In genomic region chrX:78105944-78106650, GRCh38 we compare ENCODE assay signal across 8 cellular contexts. TPM values are rescaled to one million over a fixed set of nuclear protein-coding genes. Genes with fewer than 3 reads are reported as not detected.
DNase-seq lines count a peak whose midpoint lies in the region; ATAC-seq and TF ChIP-seq lines count a peak whose summit lies in the region.

No MANE protein-coding gene starts in this region.

- H3K27ac Mint-ChIP-seq in progenitor cell of endocrine pancreas, result no peak overlapping the region

- H3K36me3 ChIP-seq in GM06990 (ENCODE audit: control insufficient read depth, insufficient read depth, low read length) (no peaks in the 10 kb centered on the region; the same call in 1 of the 2 replicates), duodenal mucosa (ENCODE audit: control insufficient read depth in 1 of 2, insufficient read depth in 2 of 2, low read length in 2 of 2) (no peaks in the 10 kb centered on the region)

- peaks cover 26% of the 10 kb centered on the region for H3K4me1 Mint-ChIP-seq in progenitor cell of endocrine pancreas (ENCODE audit: low read depth)

- H3K4me1 ChIP-seq in duodenal mucosa (ENCODE audit: control insufficient read depth in 1 of 2, insufficient read depth in 2 of 2, low read length in 2 of 2), result peaks cover 26 to 37% of the 10 kb centered on the region in 2 donors

- H3K9ac ChIP-seq in duodenal mucosa (ENCODE audit: low read depth in 1 of 2, low read length in 2 of 2), result peak overlapping the region; percentile 32 to 97

- TF ChIP-seq CTCF in GM06990 (IDR thresholded peaks at IDR 0.05; ENCODE audit: insufficient read depth, low read length, poor library complexity, severe bottlenecking) (no peak), progenitor cell of endocrine pancreas (IDR thresholded peaks at IDR 0.05; ENCODE audit: unreplicated experiment) (no peak)

- no peak for ATAC-seq in HG02678 (IDR thresholded peaks at IDR 0.05; ENCODE audit: unreplicated experiment)
- ATAC-seq in GM21447 (IDR thresholded peaks at IDR 0.05; ENCODE audit: unreplicated experiment), result no peak
- no peak for ATAC-seq in GM21619 (IDR thresholded peaks at IDR 0.05; ENCODE audit: unreplicated experiment)

- peaks cover 8% of the 10 kb centered on the region for H3K36me3 Mint-ChIP-seq in progenitor cell of endocrine pancreas (ENCODE audit: insufficient read depth)

- no peaks in the 10 kb centered on the region for H3K27me3 Mint-ChIP-seq in progenitor cell of endocrine pancreas

- DNase-seq in GM06990 (ENCODE audit: extremely low read depth, insufficient read length), result no peak
- DNase-seq in RPMI7951 (ENCODE audit: low read depth), result peak; percentile 25
- DNase-seq in progenitor cell of endocrine pancreas (ENCODE audit: low spot score, unreplicated experiment), result no peak
- DNase-seq in NCI-H2081 (lab: John Stamatoyannopoulos, UW), result no peak

- H3K4me3 Mint-ChIP-seq in progenitor cell of endocrine pancreas (ENCODE audit: low read depth), result peak overlapping the region; percentile 90

- no peaks in the 10 kb centered on the region for H3K9me3 ChIP-seq in duodenal mucosa (ENCODE audit: control insufficient read depth in 1 of 2, low read length in 2 of 2)

- peaks cover 17% of the 10 kb centered on the region for H3K9me3 Mint-ChIP-seq in progenitor cell of endocrine pancreas (ENCODE audit: low read depth)

- no peak overlapping the region for H3K27ac ChIP-seq in duodenal mucosa (ENCODE audit: low read depth, low read length)

- H3K4me3 ChIP-seq in GM06990 (replicated peaks; ENCODE audit: low read depth, low read length) (peak overlapping the region; percentile 85), duodenal mucosa (ENCODE audit: low read depth in 1 of 2, low read length in 2 of 2) (peak overlapping the region; percentile 94 to 97)

- H3K27me3 ChIP-seq in GM06990 (replicated peaks; ENCODE audit: control insufficient read depth, insufficient read depth, low read length) (no peaks in the 10 kb centered on the region), duodenal mucosa (ENCODE audit: control insufficient read depth in 1 of 2, insufficient read depth in 2 of 2, low read length in 2 of 2) (no peaks in the 10 kb centered on the region)

RNA-seq across cellular contexts. Expression of gene PGK1, which starts 2.0 kb away (rescaled TPM):
- total RNA-seq in RPMI7951 (2014; rRNA removed; shearing (Covaris generic)), result 1,280 and 1,342 TPM in 2 replicates
- total RNA-seq in progenitor cell of endocrine pancreas, result 156 and 162 TPM in 2 replicates

RNA-seq across cellular contexts. Expression of gene TAF9B, which starts 33.4 kb away (rescaled TPM):
- total RNA-seq in RPMI7951 (2014; rRNA removed; shearing (Covaris generic)), result 34.2 and 47.3 TPM in 2 replicates
- 27.5 and 27.9 TPM in 2 replicates for total RNA-seq in progenitor cell of endocrine pancreas
